In genomic region chr12:9872116-9872515, GRCh38 we compare ENCODE assay signal across 1 cellular context.
TF ChIP-seq lines count a peak whose summit lies in the region.

No MANE protein-coding gene starts in this region.

TF ChIP-seq in HepG2, 621 proteins besides CTCF, POLR2A, EP300 and RAD21:
- TF ChIP-seq CREB1 (IDR thresholded peaks at IDR 0.05), result peak; percentile 43; the same call in 1 of the 2 replicates
- no peak for TF ChIP-seq CREB1 (CRISPR knock-in tag; IDR thresholded peaks at IDR 0.05)
- no peak for TF ChIP-seq ZSCAN30 (CRISPR knock-in tag; IDR thresholded peaks at IDR 0.05)
- no peak for TF ChIP-seq ZNF12 (CRISPR knock-in tag; IDR thresholded peaks at IDR 0.05)
- TF ChIP-seq ZNF296 (CRISPR knock-in tag; conservative IDR thresholded peaks at IDR 0.05), result no peak
- TF ChIP-seq ZNF749 (CRISPR knock-in tag; IDR thresholded peaks at IDR 0.05; ENCODE audit: borderline replicate concordance), result no peak
- no peak for TF ChIP-seq RARG (CRISPR knock-in tag; IDR thresholded peaks at IDR 0.05; ENCODE audit: low read depth)
